In genomic region chr17:81309140-81309858, GRCh38 we compare ENCODE assay signal across 8 cellular contexts. TPM values are rescaled to one million over a fixed set of nuclear protein-coding genes. Genes with fewer than 3 reads are reported as not detected.
DNase-seq lines count a peak whose midpoint lies in the region; ATAC-seq and TF ChIP-seq lines count a peak whose summit lies in the region.

No MANE protein-coding gene starts in this region.

- peak; percentile 70 to 82 for TF ChIP-seq RAD21 in liver (IDR thresholded peaks at IDR 0.05)

- H3K4me3 ChIP-seq in BE2C (ENCODE audit: low read depth, low read length) (peak overlapping the region; percentile 36), liver (ENCODE audit: low read depth in 1 of 3, low read length in 3 of 3) (peak overlapping the region; percentile 3 to 62 (median 3))

- no peaks in the 10 kb centered on the region for H3K36me3 ChIP-seq in BE2C
- H3K36me3 ChIP-seq in liver (ENCODE audit: control insufficient read depth in 4 of 4, insufficient read depth in 3 of 4, low read depth in 1 of 4, low read length in 3 of 4) = no peaks in the 10 kb centered on the region

- H3K9ac ChIP-seq in liver (ENCODE audit: low read depth in 1 of 2, low read length in 2 of 2) = peak overlapping the region; percentile 68 to 73

- no peak overlapping the region for H3K27ac Mint-ChIP-seq in stimulated activated naive CD8-positive, alpha-beta T cell treated with anti-CD3 and anti-CD28 coated beads, Interleukin-15, amount 100 ng/mL, for 72 hours

- peak; percentile 66 for DNase-seq in BE2C
- DNase-seq in H4 (ENCODE audit: low spot score) = peak; percentile 85
- peak; percentile 62 for DNase-seq in SK-N-DZ (ENCODE audit: low spot score)
- DNase-seq in dermis microvascular lymphatic vessel endothelial cell (ENCODE audit: low read depth in 2 of 2) = peak; percentile 65 to 76
- peak in 1 of 2 donors; percentile 25 for DNase-seq in stimulated activated naive CD8-positive, alpha-beta T cell treated with anti-CD3 and anti-CD28 coated beads, Interleukin-15, amount 100 ng/mL, for 72 hours

- TF ChIP-seq CTCF in BE2C (IDR thresholded peaks at IDR 0.05; ENCODE audit: low read depth, low read length) = peak; percentile 45
- peak; percentile 63 for TF ChIP-seq CTCF in liver (IDR thresholded peaks at IDR 0.05; ENCODE audit: low read depth, low read length, missing input control)

- H3K27me3 ChIP-seq in BE2C (no peaks in the 10 kb centered on the region), liver (ENCODE audit: control insufficient read depth in 4 of 4, insufficient read depth in 4 of 4, low read length in 3 of 4) (no peaks in the 10 kb centered on the region)

- H3K9me3 Mint-ChIP-seq in stimulated activated naive CD8-positive, alpha-beta T cell treated with anti-CD3 and anti-CD28 coated beads, Interleukin-15, amount 100 ng/mL, for 72 hours = no peaks in the 10 kb centered on the region

- H3K4me1 Mint-ChIP-seq in stimulated activated naive CD8-positive, alpha-beta T cell treated with anti-CD3 and anti-CD28 coated beads, Interleukin-15, amount 100 ng/mL, for 72 hours = peaks cover 9% of the 10 kb centered on the region

- peak overlapping the region; percentile 85 to 87 for H3K27ac ChIP-seq in liver (ENCODE audit: low read depth in 1 of 2, low read length in 2 of 2)

- H3K27me3 Mint-ChIP-seq in stimulated activated naive CD8-positive, alpha-beta T cell treated with anti-CD3 and anti-CD28 coated beads, Interleukin-15, amount 100 ng/mL, for 72 hours = peaks cover 37% of the 10 kb centered on the region

- H3K9me3 ChIP-seq in BE2C = no peaks in the 10 kb centered on the region
- no peaks in the 10 kb centered on the region for H3K9me3 ChIP-seq in liver (ENCODE audit: control insufficient read depth in 4 of 4, low read length in 3 of 4)

- ATAC-seq in stimulated activated naive CD8-positive, alpha-beta T cell treated with anti-CD3 and anti-CD28 coated beads, Interleukin-15, amount 100 ng/mL, for 72 hours = peak; percentile 44
- ATAC-seq in GM21381 (IDR thresholded peaks at IDR 0.05; ENCODE audit: unreplicated experiment) (no peak), HG03571 (IDR thresholded peaks at IDR 0.05; ENCODE audit: unreplicated experiment) (no peak)

- peaks cover 48% of the 10 kb centered on the region for H3K4me1 ChIP-seq in BE2C
- peaks cover 4 to 29% (median 17%) of the 10 kb centered on the region in 4 donors for H3K4me1 ChIP-seq in liver (ENCODE audit: control insufficient read depth in 4 of 4, insufficient read depth in 4 of 4, low read length in 3 of 4)

- no peak overlapping the region for H3K4me3 Mint-ChIP-seq in stimulated activated naive CD8-positive, alpha-beta T cell treated with anti-CD3 and anti-CD28 coated beads, Interleukin-15, amount 100 ng/mL, for 72 hours

- 9% methylated on average over 22 of the region's 22 CpGs for WGBS in liver

TF ChIP-seq in liver, 16 proteins besides CTCF, POLR2A, EP300 and RAD21:
- TF ChIP-seq GABPA (IDR thresholded peaks at IDR 0.05 in 1 of 2, conservative IDR thresholded peaks at IDR 0.05 in 1 of 2) (no peak), ATF3 (IDR thresholded peaks at IDR 0.05) (no peak), HNF4A (conservative IDR thresholded peaks at IDR 0.05) (peak; percentile 61 to 70), HNF4G (IDR thresholded peaks at IDR 0.05) (no peak), FOXA1 (IDR thresholded peaks at IDR 0.05) (no peak), NR2F2 (IDR thresholded peaks at IDR 0.05) (peak; percentile 58), ZBTB33 (IDR thresholded peaks at IDR 0.05) (no peak), EGR1 (IDR thresholded peaks at IDR 0.05; ENCODE audit: low read depth in 2 of 2) (peak; percentile 12 to 71), YY1 (IDR thresholded peaks at IDR 0.05) (peak; percentile 91), REST (IDR thresholded peaks at IDR 0.05) (peak; percentile 89), FOXA2 (IDR thresholded peaks at IDR 0.05) (no peak), MAX (IDR thresholded peaks at IDR 0.05) (no peak), SP1 (IDR thresholded peaks at IDR 0.05) (peak; percentile 84), JUND (IDR thresholded peaks at IDR 0.05) (peak; percentile 11 to 24), RXRA (IDR thresholded peaks at IDR 0.05) (peak; percentile 67 to 70), TAF1 (conservative IDR thresholded peaks at IDR 0.05) (peak; percentile 75)

RNA-seq across cellular contexts. Expression of gene SLC38A10, which starts 14.2 kb away (rescaled TPM):
- polyA plus RNA-seq in BE2C (2012; ENCODE audit: insufficient read depth, insufficient read length, low read depth) = 41.2 TPM
- 40.9 and 67.3 TPM in 2 replicates for total RNA-seq in H4 (2014; rRNA removed; shearing (Covaris generic))
- 37.0 and 51.8 TPM in 2 replicates for polyA plus RNA-seq in SK-N-DZ (2014; cell fraction: cytosol; rRNA removed)
- 68.3 and 105 TPM in 2 replicates for polyA plus RNA-seq in SK-N-DZ (2014; cell fraction: nucleus; rRNA removed)
- 42.2 and 59.5 TPM in 2 replicates for total RNA-seq in dermis microvascular lymphatic vessel endothelial cell
- total RNA-seq in liver = 100 to 1,000 TPM in 1 of 2 donors, 10 to 100 TPM in 1; 34.2 to 117 TPM
- 10 to 100 TPM; 29.3 to 75.2 TPM for polyA plus RNA-seq in liver
